8 cellular contexts compared by ENCODE assay signal in genomic region chr9:128370367-128370751, GRCh38. TPM values are rescaled to one million over a fixed set of nuclear protein-coding genes. Genes with fewer than 3 reads are reported as not detected.
DNase-seq lines count a peak whose midpoint lies in the region; ATAC-seq, FAIRE-seq and TF ChIP-seq lines count a peak whose summit lies in the region.

No MANE protein-coding gene starts in this region.

- peaks cover 4% of the 10 kb centered on the region in 2 experiments for H3K36me3 ChIP-seq in keratinocyte (ENCODE audit: control insufficient read depth in 2 of 2, extremely low read depth in 1 of 2, insufficient read depth in 2 of 2, low read length in 2 of 2)
- H3K36me3 ChIP-seq in thoracic aorta, result no peaks in the 10 kb centered on the region

- H3K9me3 ChIP-seq in keratinocyte (ENCODE audit: control insufficient read depth, low read depth, low read length) (no peaks in the 10 kb centered on the region), thoracic aorta (no peaks in the 10 kb centered on the region)

- no peaks in the 10 kb centered on the region for H4K20me1 ChIP-seq in keratinocyte (ENCODE audit: control insufficient read depth, extremely low read depth, insufficient read depth, low read length)

- H3K36me3 Mint-ChIP-seq in T-helper 2 cell treated with Interferon-gamma antibody and Interleukin-4, amounts not matched to agents 5 μg/mL and 100 μg/mL, for 36 hours (ENCODE audit: low read depth), result peaks cover 16% of the 10 kb centered on the region
- H3K36me3 Mint-ChIP-seq in activated naive CD4-positive, alpha-beta T cell treated with anti-CD3 and anti-CD28 coated beads, Interleukin-2, amount 50 U/mL, for 72 hours, result peaks cover 10 to 16% of the 10 kb centered on the region in 2 donors

- H3K27me3 ChIP-seq in keratinocyte (ENCODE audit: control insufficient read depth, extremely low read depth, insufficient read depth, low read length), result no peaks in the 10 kb centered on the region
- H3K27me3 ChIP-seq in thoracic aorta (replicated peaks; ENCODE audit: insufficient read depth), result no peaks in the 10 kb centered on the region

- H3K9ac ChIP-seq in keratinocyte (ENCODE audit: control insufficient read depth, extremely low read depth, insufficient read depth, low read length), result peak overlapping the region; percentile 91

- dilution Hi-C loops in keratinocyte (cut with MboI; ENCODE audit: extremely low pct_ligation_motif_present, low sequenced_read_pairs), result no loop called here

- H3K27me3 Mint-ChIP-seq in T-helper 2 cell treated with Interferon-gamma antibody and Interleukin-4, amounts not matched to agents 5 μg/mL and 100 μg/mL, for 36 hours (ENCODE audit: low read depth), result no peaks in the 10 kb centered on the region

- H3K4me3 ChIP-seq in keratinocyte (ENCODE audit: control insufficient read depth in 2 of 3, extremely low read depth in 1 of 3, insufficient read depth in 2 of 3, low read depth in 1 of 3, low read length in 3 of 3), result peak overlapping the region; percentile 71 to 91 (median 76)
- peak overlapping the region; percentile 82 for H3K4me3 ChIP-seq in thoracic aorta

- no peak for ATAC-seq in activated naive CD4-positive, alpha-beta T cell treated with anti-CD3 and anti-CD28 coated beads, Interleukin-2, amount 50 U/mL, for 72 hours
- ATAC-seq in thoracic aorta (ENCODE audit: insufficient number of reproducible peaks, low FRiP score, low read depth), result no peak
- no peak for ATAC-seq in HG03196 (IDR thresholded peaks at IDR 0.05; ENCODE audit: unreplicated experiment)

- peaks cover 13% of the 10 kb centered on the region for H3K4me1 ChIP-seq in keratinocyte (ENCODE audit: control insufficient read depth, extremely low read depth, insufficient read depth, low read length)
- peaks cover 12 to 20% of the 10 kb centered on the region in 2 donors for H3K4me1 ChIP-seq in thoracic aorta (ENCODE audit: control insufficient read depth in 1 of 2, low read depth in 2 of 2)

- peak overlapping the region; percentile 90 for H3K4me2 ChIP-seq in keratinocyte (ENCODE audit: control insufficient read depth, extremely low read depth, insufficient read depth, low read depth, low read length)

- peak overlapping the region; percentile 63 for H3K27ac ChIP-seq in keratinocyte (ENCODE audit: control insufficient read depth, insufficient read depth, low read length)
- H3K27ac ChIP-seq in thoracic aorta, result peak overlapping the region; percentile 78 to 90

- peaks cover 30% of the 10 kb centered on the region for H3K4me1 Mint-ChIP-seq in T-helper 2 cell treated with Interferon-gamma antibody and Interleukin-4, amounts not matched to agents 5 μg/mL and 100 μg/mL, for 36 hours (ENCODE audit: low read depth)

- peak in 2 of 3 experiments; percentile 4 to 8 for TF ChIP-seq CTCF in keratinocyte (optimal IDR thresholded peaks at IDR 0.05 in 1 of 3, IDR thresholded peaks at IDR 0.05 in 1 of 3, conservative IDR thresholded peaks at IDR 0.05 in 1 of 3; ENCODE audit: extremely low read depth in 1 of 3, insufficient read depth in 2 of 3, low read length in 3 of 3)
- TF ChIP-seq CTCF in thoracic aorta (IDR thresholded peaks at IDR 0.05), result no peak
- no peak for TF ChIP-seq CTCF in GM20000 (IDR thresholded peaks at IDR 0.05; ENCODE audit: extremely low read depth, missing control alignments)

- H3K27ac Mint-ChIP-seq in T-helper 2 cell treated with Interferon-gamma antibody and Interleukin-4, amounts not matched to agents 5 μg/mL and 100 μg/mL, for 36 hours, result peak overlapping the region; percentile 96
- peak overlapping the region; percentile 83 to 90 for H3K27ac Mint-ChIP-seq in activated naive CD4-positive, alpha-beta T cell treated with anti-CD3 and anti-CD28 coated beads, Interleukin-2, amount 50 U/mL, for 72 hours

- peak overlapping the region; percentile 93 for H2AFZ ChIP-seq in keratinocyte (ENCODE audit: control insufficient read depth, low read length)

- no peaks in the 10 kb centered on the region for H3K9me3 Mint-ChIP-seq in T-helper 2 cell treated with Interferon-gamma antibody and Interleukin-4, amounts not matched to agents 5 μg/mL and 100 μg/mL, for 36 hours
- no peaks in the 10 kb centered on the region for H3K9me3 Mint-ChIP-seq in activated naive CD4-positive, alpha-beta T cell treated with anti-CD3 and anti-CD28 coated beads, Interleukin-2, amount 50 U/mL, for 72 hours

- H3K9me1 ChIP-seq in keratinocyte (ENCODE audit: control insufficient read depth, extremely low read depth, insufficient read depth, low read length), result peaks cover 2% of the 10 kb centered on the region

- FAIRE-seq in keratinocyte (lab: Jason Lieb, UNC), result no peak

- H3K4me3 Mint-ChIP-seq in T-helper 2 cell treated with Interferon-gamma antibody and Interleukin-4, amounts not matched to agents 5 μg/mL and 100 μg/mL, for 36 hours, result peak overlapping the region; percentile 96

- peaks cover 40% of the 10 kb centered on the region for H3K79me2 ChIP-seq in keratinocyte (ENCODE audit: control insufficient read depth, insufficient read depth, low read length)

- DNase-seq in T-helper 2 cell treated with Interferon-gamma antibody and Interleukin-4, amounts not matched to agents 5 μg/mL and 100 μg/mL, for 36 hours (ENCODE audit: low spot score), result no peak
- DNase-seq in T-helper 2 cell, result no peak
- no peak for DNase-seq in activated naive CD4-positive, alpha-beta T cell treated with anti-CD3 and anti-CD28 coated beads, Interleukin-2, amount 50 U/mL, for 72 hours (ENCODE audit: low spot score in 2 of 2)
- no peak for DNase-seq in keratinocyte (ENCODE audit: low read depth, low spot score)
- DNase-seq in thoracic aorta (ENCODE audit: low spot score), result no peak
- no peak for DNase-seq in GM20000 (ENCODE audit: low spot score)
- DNase-seq in NCI-H526 (lab: John Stamatoyannopoulos, UW), result no peak

RNA-seq across cellular contexts. Expression of gene URM1, which starts 0.8 kb away (rescaled TPM):
- total RNA-seq in activated naive CD4-positive, alpha-beta T cell treated with anti-CD3 and anti-CD28 coated beads, Interleukin-2, amount 50 U/mL, for 72 hours, result 10 to 100 TPM; 36.4 to 77.9 TPM
- 29.1 to 32.4 TPM (median 31.1 TPM) in 3 replicates for polyA plus RNA-seq in keratinocyte
- 16.3 TPM for polyA plus RNA-seq in keratinocyte (2011; ENCODE audit: low read depth)
- polyA plus RNA-seq in keratinocyte (2011; cell fraction: cytosol; rRNA removed), result 36.1 and 42.7 TPM in 2 replicates
- polyA plus RNA-seq in keratinocyte (2011; cell fraction: nucleus; rRNA removed), result 26.5 and 29.4 TPM in 2 replicates
- polyA plus RNA-seq in keratinocyte (2012; ENCODE audit: low replicate concordance), result 32.5 and 33.6 TPM in 2 replicates
- 28.4 to 49.4 TPM (median 35.9 TPM) in 3 replicates for polyA minus RNA-seq in keratinocyte
- 29.2 TPM for polyA minus RNA-seq in keratinocyte (2011; cell fraction: cytosol; rRNA and poly(A)+ RNA removed)
- 6.3 and 6.9 TPM in 2 replicates for polyA minus RNA-seq in keratinocyte (2011; cell fraction: nucleus; rRNA and poly(A)+ RNA removed)
- 10 to 100 TPM; 25.3 to 71.8 TPM for total RNA-seq in thoracic aorta

RNA-seq across cellular contexts. Expression of gene SLC27A4, which starts 30.0 kb away (rescaled TPM):
- total RNA-seq in activated naive CD4-positive, alpha-beta T cell treated with anti-CD3 and anti-CD28 coated beads, Interleukin-2, amount 50 U/mL, for 72 hours, result 10 to 100 TPM in 1 of 2 donors, 1 to 10 TPM in 1; 9.4 to 10.2 TPM
- polyA plus RNA-seq in keratinocyte, result 17.3 to 30.2 TPM (median 21.4 TPM) in 3 replicates
- 13.3 TPM for polyA plus RNA-seq in keratinocyte (2011; ENCODE audit: low read depth)
- 13.4 and 25.3 TPM in 2 replicates for polyA plus RNA-seq in keratinocyte (2011; cell fraction: cytosol; rRNA removed)
- 44.0 and 48.8 TPM in 2 replicates for polyA plus RNA-seq in keratinocyte (2011; cell fraction: nucleus; rRNA removed)
- polyA plus RNA-seq in keratinocyte (2012; ENCODE audit: low replicate concordance), result 34.4 and 36.0 TPM in 2 replicates
- polyA minus RNA-seq in keratinocyte, result 31.8 to 73.8 TPM (median 32.6 TPM) in 3 replicates
- polyA minus RNA-seq in keratinocyte (2011; cell fraction: cytosol; rRNA and poly(A)+ RNA removed), result 48.5 TPM
- polyA minus RNA-seq in keratinocyte (2011; cell fraction: nucleus; rRNA and poly(A)+ RNA removed), result 54.5 and 59.6 TPM in 2 replicates
- total RNA-seq in thoracic aorta, result 10 to 100 TPM; 20.9 to 36.8 TPM

RNA-seq across cellular contexts. Expression of gene COQ4, which starts 47.7 kb away (rescaled TPM):
- 10 to 100 TPM; 33.9 to 38.3 TPM for total RNA-seq in activated naive CD4-positive, alpha-beta T cell treated with anti-CD3 and anti-CD28 coated beads, Interleukin-2, amount 50 U/mL, for 72 hours
- 32.6 to 39.8 TPM (median 33.4 TPM) in 3 replicates for polyA plus RNA-seq in keratinocyte
- polyA plus RNA-seq in keratinocyte (2011; ENCODE audit: low read depth), result 9.3 TPM
- 20.0 and 33.2 TPM in 2 replicates for polyA plus RNA-seq in keratinocyte (2011; cell fraction: cytosol; rRNA removed)
- 62.1 and 78.2 TPM in 2 replicates for polyA plus RNA-seq in keratinocyte (2011; cell fraction: nucleus; rRNA removed)
- polyA plus RNA-seq in keratinocyte (2012; ENCODE audit: low replicate concordance), result 30.5 and 33.2 TPM in 2 replicates
- 24.2 to 32.6 TPM (median 31.0 TPM) in 3 replicates for polyA minus RNA-seq in keratinocyte
- polyA minus RNA-seq in keratinocyte (2011; cell fraction: cytosol; rRNA and poly(A)+ RNA removed), result 33.8 TPM
- polyA minus RNA-seq in keratinocyte (2011; cell fraction: nucleus; rRNA and poly(A)+ RNA removed), result 18.9 and 26.2 TPM in 2 replicates
- 10 to 100 TPM; 28.7 to 40.1 TPM for total RNA-seq in thoracic aorta

RNA-seq across cellular contexts. Expression of gene TRUB2, which starts 48.1 kb away (rescaled TPM):
- 10 to 100 TPM; 25.6 to 35.9 TPM for total RNA-seq in activated naive CD4-positive, alpha-beta T cell treated with anti-CD3 and anti-CD28 coated beads, Interleukin-2, amount 50 U/mL, for 72 hours
- 15.5 to 25.8 TPM (median 17.2 TPM) in 3 replicates for polyA plus RNA-seq in keratinocyte
- polyA plus RNA-seq in keratinocyte (2011; ENCODE audit: low read depth), result 12.6 TPM
- polyA plus RNA-seq in keratinocyte (2011; cell fraction: cytosol; rRNA removed), result 12.7 and 14.5 TPM in 2 replicates
- 13.6 and 14.5 TPM in 2 replicates for polyA plus RNA-seq in keratinocyte (2011; cell fraction: nucleus; rRNA removed)
- polyA plus RNA-seq in keratinocyte (2012; ENCODE audit: low replicate concordance), result 17.4 and 26.2 TPM in 2 replicates
- polyA minus RNA-seq in keratinocyte, result 17.7 to 27.2 TPM (median 22.5 TPM) in 3 replicates
- 13.8 TPM for polyA minus RNA-seq in keratinocyte (2011; cell fraction: cytosol; rRNA and poly(A)+ RNA removed)
- polyA minus RNA-seq in keratinocyte (2011; cell fraction: nucleus; rRNA and poly(A)+ RNA removed), result 9.0 and 10.5 TPM in 2 replicates
- total RNA-seq in thoracic aorta, result 1 to 10 TPM; 7.4 to 8.4 TPM

RNA-seq across cellular contexts. Expression of gene CERCAM, which starts 50.3 kb away (rescaled TPM):
- 1 to 10 TPM; 1.2 to 3.2 TPM for total RNA-seq in activated naive CD4-positive, alpha-beta T cell treated with anti-CD3 and anti-CD28 coated beads, Interleukin-2, amount 50 U/mL, for 72 hours
- 15.9 to 39.7 TPM (median 25.9 TPM) in 3 replicates for polyA plus RNA-seq in keratinocyte
- polyA plus RNA-seq in keratinocyte (2011; ENCODE audit: low read depth), result 11.3 TPM
- 15.2 and 27.3 TPM in 2 replicates for polyA plus RNA-seq in keratinocyte (2011; cell fraction: cytosol; rRNA removed)
- 32.0 and 44.1 TPM in 2 replicates for polyA plus RNA-seq in keratinocyte (2011; cell fraction: nucleus; rRNA removed)
- polyA plus RNA-seq in keratinocyte (2012; ENCODE audit: low replicate concordance), result 12.0 and 23.8 TPM in 2 replicates
- 10.1 to 38.8 TPM (median 35.6 TPM) in 3 replicates for polyA minus RNA-seq in keratinocyte
- polyA minus RNA-seq in keratinocyte (2011; cell fraction: cytosol; rRNA and poly(A)+ RNA removed), result 57.9 TPM
- 35.7 and 36.8 TPM in 2 replicates for polyA minus RNA-seq in keratinocyte (2011; cell fraction: nucleus; rRNA and poly(A)+ RNA removed)
- 100 to 1,000 TPM in 1 of 2 donors, 10 to 100 TPM in 1; 51.8 to 120 TPM for total RNA-seq in thoracic aorta

Comparison
In these comparisons a context has a peak if more than half of its experiments do, and no peak if none do; other contexts are left out.
1. CTCF ChIP-seq: peak in keratinocyte (2 of 3); none in thoracic aorta (single experiment) and GM20000 (single experiment).